ENCODE assay signal across 28 cellular contexts in the genomic region with DNA sequence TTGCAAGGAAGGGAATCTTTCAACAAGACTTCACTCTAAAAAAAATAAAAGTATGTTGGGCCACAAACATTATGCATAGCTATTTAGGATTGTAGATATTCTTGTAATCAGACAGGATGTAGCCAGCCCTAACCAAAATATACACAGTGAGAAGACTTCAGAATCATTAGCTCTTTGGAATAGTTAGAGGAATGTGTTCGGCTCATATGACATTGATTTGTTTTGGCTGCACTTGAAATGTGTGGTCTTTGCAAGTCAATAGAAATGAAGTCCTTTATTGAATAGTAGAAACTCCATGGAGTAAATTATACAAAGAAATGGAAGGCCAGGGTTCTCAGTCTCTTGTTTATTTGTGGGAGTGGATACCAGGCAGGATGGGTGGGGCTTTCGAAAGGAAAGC.
DNase-seq lines count a peak whose midpoint lies in the region; ATAC-seq and TF ChIP-seq lines count a peak whose summit lies in the region.
"Had no signal": no experiment of that assay in that cellular context is flagged by ENCODE, and none has a peak within 500 bp of the region (broad histone marks: within the 10 kb centered on the region; RNA-seq: fewer than 3 reads in every experiment).

No MANE protein-coding gene starts in this region.

- no peak for TF ChIP-seq CTCF in fibroblast of pulmonary artery (IDR thresholded peaks at IDR 0.05; ENCODE audit: low read length, missing control alignments)

- H3K27me3 ChIP-seq in skeletal muscle satellite cell (ENCODE audit: control insufficient read depth, insufficient read depth, low read length): no peaks in the 10 kb centered on the region
- H3K27me3 ChIP-seq: uterus had no signal

- peaks cover 84% of the 10 kb centered on the region for H3K4me1 ChIP-seq in skeletal muscle satellite cell (ENCODE audit: control insufficient read depth, insufficient read depth, low read length)
- H3K4me1 ChIP-seq: uterus had no signal

- no peak overlapping the region for H3K4me2 ChIP-seq in skeletal muscle satellite cell (ENCODE audit: low read length)

- H3K9ac ChIP-seq in skeletal muscle satellite cell (ENCODE audit: low read depth, low read length): peak overlapping the region; percentile 85

- DNase-seq in NCI-H748 (lab: John Stamatoyannopoulos, UW; ENCODE audit: unreplicated experiment) (peak; percentile 15), NCI-H748 treated with DMSO at 0.1 percent for 48 hours (lab: John Stamatoyannopoulos, UW) (no peak), astrocyte of the hippocampus (ENCODE audit: low read depth, low spot score) (peak; percentile 84), fibroblast of pulmonary artery (ENCODE audit: low read depth) (peak; percentile 24), NCI-H2081 (lab: John Stamatoyannopoulos, UW) (no peak), amygdala (lab: John Stamatoyannopoulos, UW) (no peak)
- DNase-seq: 8988T; activated CD4-positive, alpha-beta T cell treated with anti-CD3 and anti-CD28 coated beads for 48 hours; activated CD8-positive, alpha-beta memory T cell treated with anti-CD3 and anti-CD28 coated beads for 24 hours; activated naive CD4-positive, alpha-beta T cell treated with anti-CD3 and anti-CD28 coated beads, Interleukin-2, amount 50 U/mL, for 16 hours; activated T-cell treated with anti-CD3 and anti-CD28 coated beads for 4 hours; anterior cingulate cortex; caudate nucleus; CD4-positive, alpha-beta T cell; effector memory CD8-positive, alpha-beta T cell; hippocampal formation; NCI-H2029 treated with DMSO at 0.1 percent for 48 hours; NCI-H774; posterior cingulate gyrus; right cardiac atrium; stimulated activated CD4-positive, alpha-beta T cell treated with anti-CD3 and anti-CD28 coated beads, Interleukin-12 subunit alpha, Interleukin-12 subunit beta, amount 100 ng/mL, for 4 hours; stimulated activated CD4-positive, alpha-beta T cell treated with anti-CD3 and anti-CD28 coated beads, Interleukin-2, amount 100 ng/mL, for 48 hours; stimulated activated naive CD8-positive, alpha-beta T cell treated with anti-CD3 and anti-CD28 coated beads, Interleukin-15, amount 100 ng/mL, for 72 hours; uterus had no signal

- no peak for ATAC-seq in GM19035 (IDR thresholded peaks at IDR 0.05; ENCODE audit: unreplicated experiment)
- ATAC-seq: effector memory CD8-positive, alpha-beta T cell; left lobe of liver; right cardiac atrium; stimulated activated naive CD8-positive, alpha-beta T cell treated with anti-CD3 and anti-CD28 coated beads, Interleukin-15, amount 100 ng/mL, for 72 hours had no signal

- H3K36me3 ChIP-seq in skeletal muscle satellite cell (ENCODE audit: insufficient read depth, low read length): no peaks in the 10 kb centered on the region
- H3K36me3 ChIP-seq: thoracic aorta, uterus had no signal

- no peaks in the 10 kb centered on the region for H3K9me3 ChIP-seq in skeletal muscle satellite cell (replicated peaks; ENCODE audit: low read length)
- H3K9me3 ChIP-seq: thoracic aorta, uterus had no signal

- no peak overlapping the region for H3K4me3 ChIP-seq in fibroblast of pulmonary artery (replicated peaks; ENCODE audit: low read depth, low read length)
- H3K4me3 ChIP-seq in skeletal muscle satellite cell (ENCODE audit: low read length): no peak overlapping the region
- H3K4me3 ChIP-seq: thoracic aorta, uterus had no signal

Comparison
In these comparisons a context has a peak if more than half of its experiments do, and no peak if none do; other contexts are left out.
1. DNase-seq: peak in NCI-H748 (single experiment), astrocyte of the hippocampus (single experiment) and fibroblast of pulmonary artery (single experiment); none in NCI-H748 treated with DMSO at 0.1 percent for 48 hours (single experiment), NCI-H2081 (0 of 2) and amygdala (0 of 56).